ENCODE assay signal across 9 cellular contexts in the genomic region with DNA sequence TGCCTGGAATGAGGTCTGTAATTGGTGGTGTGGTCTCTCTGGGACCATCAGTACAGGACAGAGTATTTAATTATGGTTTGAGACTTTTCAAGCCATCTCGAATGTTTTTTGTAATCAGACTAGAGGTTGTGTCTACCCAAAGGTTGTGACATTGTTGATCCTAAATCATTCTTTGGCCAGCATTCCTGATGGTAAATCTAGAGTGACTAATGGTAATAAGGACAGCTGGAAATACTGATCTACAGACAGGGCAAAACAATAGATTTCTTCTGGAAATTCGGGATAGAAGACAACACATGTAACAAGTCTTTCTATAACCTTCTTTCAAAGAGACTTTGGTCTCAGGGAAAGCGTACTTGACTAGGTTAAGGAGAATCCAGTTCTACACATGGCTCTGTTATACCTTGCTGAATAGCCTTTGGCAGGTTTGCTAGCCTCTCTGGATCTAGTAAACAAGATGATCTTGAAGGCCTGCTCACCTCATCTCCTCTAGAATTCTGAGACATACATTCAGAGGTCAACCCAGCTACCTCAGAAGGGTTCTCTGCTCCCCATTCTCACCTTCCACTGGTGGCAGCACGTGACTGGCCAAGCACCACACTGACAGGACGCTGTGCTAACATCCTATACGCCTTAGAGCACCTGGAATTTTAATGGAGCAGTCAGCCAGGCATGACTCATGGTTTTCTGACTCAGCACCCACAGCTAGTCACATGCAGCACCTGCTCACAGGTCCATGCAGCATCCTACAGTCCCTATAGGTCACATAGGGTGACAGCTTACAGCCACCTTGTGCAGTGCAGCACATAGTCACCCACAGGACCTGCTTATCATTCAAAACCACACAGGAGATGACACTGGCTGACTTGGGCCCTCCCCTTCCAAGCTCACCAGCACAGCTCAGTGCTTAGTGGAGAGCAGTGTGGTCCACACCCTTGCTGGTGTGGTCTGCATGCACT. TPM values are rescaled to one million over a fixed set of nuclear protein-coding genes. Genes with fewer than 3 reads are reported as not detected.
DNase-seq lines count a peak whose midpoint lies in the region; ATAC-seq and TF ChIP-seq lines count a peak whose summit lies in the region.
"Had no signal": no experiment of that assay in that cellular context is flagged by ENCODE, and none has a peak within 500 bp of the region (broad histone marks: within the 10 kb centered on the region; RNA-seq: fewer than 3 reads in every experiment).

No MANE protein-coding gene starts in this region.

- CTCF ChIA-PET in activated naive CD4-positive, alpha-beta T cell treated with anti-CD3 and anti-CD28 coated beads, Interleukin-2, amount 10 ng/mL, durations not matched to agents 7 days and 5 days (lab: Charles Lee) = no interaction called here

- no peak for TF ChIP-seq CTCF in osteoblast (IDR thresholded peaks at IDR 0.05; ENCODE audit: extremely low read depth, low read depth, low read length)

- no peak overlapping the region for H3K4me2 ChIP-seq in osteoblast (ENCODE audit: insufficient read depth, low read length)

- no peaks in the 10 kb centered on the region for H3K79me2 ChIP-seq in osteoblast (ENCODE audit: insufficient read depth, low read length)

- H3K4me3 Mint-ChIP-seq in activated naive CD4-positive, alpha-beta T cell treated with anti-CD3 and anti-CD28 coated beads, Interleukin-2, amount 10 ng/mL, durations not matched to agents 7 days and 5 days = no peak overlapping the region
- H3K4me3 Mint-ChIP-seq: memory B cell had no signal

- peaks cover 13% of the 10 kb centered on the region for H3K9me3 Mint-ChIP-seq in activated naive CD4-positive, alpha-beta T cell treated with anti-CD3 and anti-CD28 coated beads, Interleukin-2, amount 10 ng/mL, durations not matched to agents 7 days and 5 days

- DNase-seq in Caki2 (ENCODE audit: low read depth) (peak; percentile 95), NCI-H146 (lab: John Stamatoyannopoulos, UW) (peak; percentile 89), mucosa of gallbladder (ENCODE audit: low spot score) (peak; percentile 31), COLO829 (ENCODE audit: low spot score) (no peak), osteoblast (ENCODE audit: insufficient read length, low spot score, missing footprints) (no peak)
- DNase-seq in activated naive CD4-positive, alpha-beta T cell treated with anti-CD3 and anti-CD28 coated beads, Interleukin-2, amount 10 ng/mL, durations not matched to agents 7 days and 5 days = peak; percentile 40

- no peaks in the 10 kb centered on the region for H3K36me3 ChIP-seq in osteoblast (ENCODE audit: insufficient read depth, low read length)

- no peak overlapping the region for H3K27ac Mint-ChIP-seq in activated naive CD4-positive, alpha-beta T cell treated with anti-CD3 and anti-CD28 coated beads, Interleukin-2, amount 10 ng/mL, durations not matched to agents 7 days and 5 days
- H3K27ac Mint-ChIP-seq: memory B cell had no signal

- peaks cover 3% of the 10 kb centered on the region for H3K36me3 Mint-ChIP-seq in activated naive CD4-positive, alpha-beta T cell treated with anti-CD3 and anti-CD28 coated beads, Interleukin-2, amount 10 ng/mL, durations not matched to agents 7 days and 5 days

- no peaks in the 10 kb centered on the region for H4K20me1 ChIP-seq in osteoblast (ENCODE audit: insufficient read depth, low read length)

- peaks cover 25% of the 10 kb centered on the region for H3K27me3 ChIP-seq in osteoblast (ENCODE audit: insufficient read depth, low read length)

- H2AFZ ChIP-seq in osteoblast (ENCODE audit: low read length) = no peak overlapping the region

- H3K27me3 Mint-ChIP-seq in activated naive CD4-positive, alpha-beta T cell treated with anti-CD3 and anti-CD28 coated beads, Interleukin-2, amount 10 ng/mL, durations not matched to agents 7 days and 5 days = peaks cover 58% of the 10 kb centered on the region

- peaks cover 7% of the 10 kb centered on the region for H3K4me1 ChIP-seq in osteoblast (ENCODE audit: insufficient read depth, low read length)

- in situ Hi-C loops in Caki2 (cut with HindIII; ENCODE audit: low pct_unique_long_range_greater_than_20kb, low sequenced_read_pairs) = no loop called here

- no peak overlapping the region for H3K27ac ChIP-seq in osteoblast (ENCODE audit: low read depth, low read length)

- no peak overlapping the region for H3K4me3 ChIP-seq in osteoblast (ENCODE audit: insufficient read depth, low read length)

- no peaks in the 10 kb centered on the region for H3K9me3 ChIP-seq in osteoblast (ENCODE audit: low read depth, low read length)

- ATAC-seq in GM21825 (IDR thresholded peaks at IDR 0.05; ENCODE audit: unreplicated experiment) (no peak), GM19328 (IDR thresholded peaks at IDR 0.05; ENCODE audit: unreplicated experiment) (no peak)

- H3K4me1 Mint-ChIP-seq in activated naive CD4-positive, alpha-beta T cell treated with anti-CD3 and anti-CD28 coated beads, Interleukin-2, amount 10 ng/mL, durations not matched to agents 7 days and 5 days = peaks cover 12% of the 10 kb centered on the region
- H3K4me1 Mint-ChIP-seq: memory B cell had no signal

RNA-seq across cellular contexts. Expression of a gene that starts 12.2 kb away (rescaled TPM):
- total RNA-seq in Caki2 (2014; rRNA removed; shearing (Covaris generic); ENCODE audit: low replicate concordance) = 0.10 TPM in 1 of 2 replicates, not detected in the other
- 7.2 TPM for total RNA-seq in mucosa of gallbladder
- 0.36 and 0.88 TPM in 2 replicates for total RNA-seq in osteoblast

Comparison
In these comparisons a context has a peak if more than half of its experiments do, and no peak if none do; other contexts are left out.
1. DNase-seq: peak in Caki2 (single experiment), NCI-H146 (single experiment), activated naive CD4-positive, alpha-beta T cell treated with anti-CD3 and anti-CD28 coated beads, Interleukin-2, amount 10 ng/mL, durations not matched to agents 7 days and 5 days (single experiment) and mucosa of gallbladder (single experiment); none in COLO829 (single experiment) and osteoblast (single experiment).